In the genomic region with DNA sequence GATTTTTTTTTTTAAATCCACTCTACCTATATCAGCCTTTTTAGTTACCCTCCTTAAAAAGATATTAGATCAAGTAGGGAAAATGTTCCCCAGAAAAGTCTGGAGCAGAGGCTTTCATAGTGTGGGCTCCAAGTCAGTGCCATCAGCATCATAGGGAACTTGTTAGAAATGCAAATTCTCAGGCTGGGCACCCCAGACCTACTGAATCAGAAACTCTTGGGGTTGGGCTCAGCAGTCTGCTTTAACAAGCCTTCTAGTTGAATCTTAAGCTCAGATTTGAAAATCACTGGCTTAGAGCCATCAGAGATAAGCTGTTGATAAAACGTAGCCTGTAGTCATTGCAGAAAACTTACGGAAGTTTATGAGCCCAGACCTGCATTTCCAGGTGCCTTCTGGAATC, we compare ENCODE assay signal across 24 cellular contexts.
"Had no signal": no experiment of that assay in that cellular context is flagged by ENCODE, and none has a peak within 500 bp of the region (broad histone marks: within the 10 kb centered on the region; RNA-seq: fewer than 3 reads in every experiment).

No MANE protein-coding gene starts in this region.

- H3K9me3 ChIP-seq: MG63, SJSA1 had no signal

- ATAC-seq: activated T-helper 17 cell treated with anti-CD3 and anti-CD28 coated beads, Interleukin-2, amount 50 U/mL, for 72 hours; PC-3; SK-N-SH treated with all-trans-retinoic acid at 6 μM for 48 hours had no signal

- H3K36me3 ChIP-seq: MG63, SJSA1 had no signal

- H3K4me3 ChIP-seq: MG63, SJSA1 had no signal

- H3K27me3 ChIP-seq: MG63, SJSA1 had no signal

- DNase-seq: activated B cell treated with CpG ODN at 0.5 μM for 24 hours; activated CD4-positive, alpha-beta memory T cell treated with anti-CD3 and anti-CD28 coated beads for 36 hours; activated CD4-positive, alpha-beta T cell treated with anti-CD3 and anti-CD28 coated beads for 1 hour; activated CD8-positive, alpha-beta memory T cell treated with anti-CD3 and anti-CD28 coated beads for 24 hours; activated gamma-delta T cell; activated naive CD4-positive, alpha-beta T cell treated with anti-CD3 and anti-CD28 coated beads for 36 hours; activated T-cell treated with anti-CD3 and anti-CD28 coated beads, Interleukin-2, amount 50 U/mL, for 48 hours; KG1; MG63; MV-4-11; NCI-H1092 treated with DMSO at 0.1 percent for 48 hours; NCI-H1417 treated with DMSO at 0.1 percent for 48 hours; NCI-H1694; NCI-H2029; NCI-H2107; NCI-H2171 treated with DMSO at 0.1 percent for 48 hours; NCI-H226; NCI-H526; PC-3; SHP77; SW 1271 had no signal
